ENCODE assay signal across 2 cellular contexts in genomic region chr11:77353131-77353530, GRCh38.
TF ChIP-seq lines count a peak whose summit lies in the region.

No MANE protein-coding gene starts in this region.

TF ChIP-seq in SK-N-SH treated with all-trans-retinoic acid at 6 μM for 48 hours, 23 proteins besides CTCF, POLR2A, EP300 and RAD21 (continued from another document):
- TF ChIP-seq PATZ1 (CRISPR knock-in tag; IDR thresholded peaks at IDR 0.05; ENCODE audit: borderline replicate concordance): no peak
- TF ChIP-seq ISL1 (CRISPR knock-in tag; IDR thresholded peaks at IDR 0.05): no peak
- no peak for TF ChIP-seq TCF4 (CRISPR knock-in tag; IDR thresholded peaks at IDR 0.05; ENCODE audit: borderline replicate concordance)
- no peak for TF ChIP-seq BACH2 (CRISPR knock-in tag; IDR thresholded peaks at IDR 0.05; ENCODE audit: borderline replicate concordance)
- no peak for TF ChIP-seq ZNF8 (CRISPR knock-in tag; IDR thresholded peaks at IDR 0.05)
- TF ChIP-seq ARNTL (CRISPR knock-in tag; IDR thresholded peaks at IDR 0.05; ENCODE audit: borderline replicate concordance, low read depth): no peak
- TF ChIP-seq ESRRG (CRISPR knock-in tag; IDR thresholded peaks at IDR 0.05): no peak
- TF ChIP-seq CSDC2 (CRISPR knock-in tag; IDR thresholded peaks at IDR 0.05): no peak

TF ChIP-seq in SK-N-SH, 30 proteins besides CTCF, POLR2A, EP300 and RAD21 (continued from another document):
- TF ChIP-seq USF1 (IDR thresholded peaks at IDR 0.05; ENCODE audit: borderline replicate concordance, low read depth): no peak
- no peak for TF ChIP-seq RFX5 (IDR thresholded peaks at IDR 0.05; ENCODE audit: low read length)
- no peak for TF ChIP-seq RXRA (IDR thresholded peaks at IDR 0.05; ENCODE audit: borderline replicate concordance, low read depth)
TF ChIP-seq in SK-N-SH: peak in this region for 0.
